In the genomic region with DNA sequence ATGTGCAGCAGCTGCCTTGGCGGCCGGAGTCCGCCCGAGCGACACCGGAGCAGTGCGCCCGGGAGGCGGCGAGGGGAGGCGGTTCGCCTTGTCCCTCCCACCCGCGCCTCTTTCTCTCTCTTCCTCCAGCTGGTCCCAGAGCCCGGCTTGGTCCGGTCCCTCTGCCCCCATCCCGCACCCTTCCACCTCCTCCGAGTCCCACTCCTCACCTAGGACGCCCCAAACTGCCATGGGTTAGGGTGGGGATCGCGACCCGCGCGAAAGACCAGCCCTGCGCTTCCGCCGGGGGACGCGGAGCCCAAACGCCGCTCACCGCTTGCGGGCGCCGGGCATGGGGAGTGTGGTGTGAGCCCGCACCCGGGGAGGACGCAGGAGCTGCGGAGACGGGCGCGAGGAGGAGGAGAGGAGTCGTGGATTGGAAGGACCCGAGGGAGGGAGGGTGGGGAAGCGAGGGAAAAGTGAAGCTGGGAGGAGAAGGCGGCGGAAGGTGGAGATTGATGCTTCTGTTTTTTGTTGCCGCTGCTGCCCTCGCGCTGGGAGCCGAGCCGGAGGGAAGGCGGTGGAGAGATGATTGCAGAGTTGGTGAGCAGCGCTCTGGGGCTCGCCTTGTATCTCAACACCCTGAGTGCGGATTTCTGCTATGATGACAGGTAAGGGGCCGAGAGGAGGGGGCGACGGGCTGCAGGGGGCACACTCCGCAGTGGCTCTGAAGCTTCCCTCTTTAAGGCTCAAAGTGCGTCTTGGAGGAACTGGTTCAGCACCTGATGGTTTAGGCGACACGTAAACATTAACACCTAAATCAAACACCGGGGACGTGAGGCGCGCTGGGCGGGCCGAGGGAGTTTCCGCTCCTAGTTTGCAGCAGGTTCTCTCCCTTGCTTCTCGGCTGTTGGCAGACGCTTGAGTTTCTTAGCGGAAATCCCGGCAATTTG, we compare ENCODE assay signal across 7 cellular contexts. TPM values are rescaled to one million over a fixed set of nuclear protein-coding genes. Genes with fewer than 3 reads are reported as not detected.
DNase-seq lines count a peak whose midpoint lies in the region; ATAC-seq and TF ChIP-seq lines count a peak whose summit lies in the region.

No MANE protein-coding gene starts in this region.

- no peaks in the 10 kb centered on the region for H3K36me3 Mint-ChIP-seq in chondrocyte (ENCODE audit: low read depth)

- TF ChIP-seq RAD21 in liver (IDR thresholded peaks at IDR 0.05) = no peak

- peaks cover 1 to 20% (median 10%) of the 10 kb centered on the region in 4 donors for H3K4me1 ChIP-seq in liver (ENCODE audit: control insufficient read depth in 4 of 4, insufficient read depth in 4 of 4, low read length in 3 of 4)

- no peaks in the 10 kb centered on the region for H3K36me3 ChIP-seq in liver (ENCODE audit: control insufficient read depth in 4 of 4, insufficient read depth in 3 of 4, low read depth in 1 of 4, low read length in 3 of 4)

- peak overlapping the region; percentile 53 to 94 (median 67) for H3K4me3 ChIP-seq in liver (ENCODE audit: low read depth in 1 of 3, low read length in 3 of 3)

- H3K9me3 Mint-ChIP-seq in chondrocyte (ENCODE audit: low read depth) = no peaks in the 10 kb centered on the region

- WGBS in liver = under 1% methylated on average over 74 of the region's 74 CpGs

- peaks cover 8% of the 10 kb centered on the region for H3K4me1 Mint-ChIP-seq in chondrocyte (ENCODE audit: low read depth)

- TF ChIP-seq CTCF in chondrocyte (IDR thresholded peaks at IDR 0.05) (no peak), liver (IDR thresholded peaks at IDR 0.05; ENCODE audit: low read depth, low read length, missing input control) (no peak)

- peak overlapping the region in 1 of 2 donors; percentile 50 for H3K9ac ChIP-seq in liver (ENCODE audit: low read depth in 1 of 2, low read length in 2 of 2)

- H3K4me3 Mint-ChIP-seq in chondrocyte (ENCODE audit: unreplicated experiment) = peak overlapping the region; percentile 100

- peak; percentile 58 for DNase-seq in NCI-H2029 treated with DMSO at 0.1 percent for 48 hours (lab: John Stamatoyannopoulos, UW)
- DNase-seq in chondrocyte (ENCODE audit: low spot score) = peak; percentile 89
- DNase-seq in stimulated activated CD4-positive, alpha-beta T cell treated with anti-CD3 and anti-CD28 coated beads, Interleukin-4, amount 100 ng/mL, for 48 hours (ENCODE audit: low read depth in 2 of 2) = peak; percentile 34 to 41

- peak overlapping the region; percentile 82 to 87 for H3K27ac ChIP-seq in liver (ENCODE audit: low read depth in 1 of 2, low read length in 2 of 2)

- ATAC-seq in GM18858 (IDR thresholded peaks at IDR 0.05; ENCODE audit: unreplicated experiment) (peak; percentile 17), HG02884 (IDR thresholded peaks at IDR 0.05; ENCODE audit: unreplicated experiment) (peak; percentile 33)
- ATAC-seq in activated CD4-positive, CD25-positive, alpha-beta regulatory T cell treated with anti-CD3 and anti-CD28 coated beads, Interleukin-2, amount 50 U/mL, for 24 hours = peak; percentile 44 to 49

- H3K27me3 ChIP-seq in liver (ENCODE audit: control insufficient read depth in 4 of 4, insufficient read depth in 4 of 4, low read length in 3 of 4) = no peaks in the 10 kb centered on the region

- no peaks in the 10 kb centered on the region for H3K9me3 ChIP-seq in liver (ENCODE audit: control insufficient read depth in 4 of 4, low read length in 3 of 4)

- H3K27ac Mint-ChIP-seq in chondrocyte (ENCODE audit: unreplicated experiment) = peak overlapping the region; percentile 71

- peaks cover 18% of the 10 kb centered on the region for H3K27me3 Mint-ChIP-seq in chondrocyte (ENCODE audit: low read depth)

TF ChIP-seq in liver, 16 proteins besides CTCF, POLR2A, EP300 and RAD21:
- TF ChIP-seq FOXA2 (IDR thresholded peaks at IDR 0.05) = no peak
- TF ChIP-seq, protein P1, sequence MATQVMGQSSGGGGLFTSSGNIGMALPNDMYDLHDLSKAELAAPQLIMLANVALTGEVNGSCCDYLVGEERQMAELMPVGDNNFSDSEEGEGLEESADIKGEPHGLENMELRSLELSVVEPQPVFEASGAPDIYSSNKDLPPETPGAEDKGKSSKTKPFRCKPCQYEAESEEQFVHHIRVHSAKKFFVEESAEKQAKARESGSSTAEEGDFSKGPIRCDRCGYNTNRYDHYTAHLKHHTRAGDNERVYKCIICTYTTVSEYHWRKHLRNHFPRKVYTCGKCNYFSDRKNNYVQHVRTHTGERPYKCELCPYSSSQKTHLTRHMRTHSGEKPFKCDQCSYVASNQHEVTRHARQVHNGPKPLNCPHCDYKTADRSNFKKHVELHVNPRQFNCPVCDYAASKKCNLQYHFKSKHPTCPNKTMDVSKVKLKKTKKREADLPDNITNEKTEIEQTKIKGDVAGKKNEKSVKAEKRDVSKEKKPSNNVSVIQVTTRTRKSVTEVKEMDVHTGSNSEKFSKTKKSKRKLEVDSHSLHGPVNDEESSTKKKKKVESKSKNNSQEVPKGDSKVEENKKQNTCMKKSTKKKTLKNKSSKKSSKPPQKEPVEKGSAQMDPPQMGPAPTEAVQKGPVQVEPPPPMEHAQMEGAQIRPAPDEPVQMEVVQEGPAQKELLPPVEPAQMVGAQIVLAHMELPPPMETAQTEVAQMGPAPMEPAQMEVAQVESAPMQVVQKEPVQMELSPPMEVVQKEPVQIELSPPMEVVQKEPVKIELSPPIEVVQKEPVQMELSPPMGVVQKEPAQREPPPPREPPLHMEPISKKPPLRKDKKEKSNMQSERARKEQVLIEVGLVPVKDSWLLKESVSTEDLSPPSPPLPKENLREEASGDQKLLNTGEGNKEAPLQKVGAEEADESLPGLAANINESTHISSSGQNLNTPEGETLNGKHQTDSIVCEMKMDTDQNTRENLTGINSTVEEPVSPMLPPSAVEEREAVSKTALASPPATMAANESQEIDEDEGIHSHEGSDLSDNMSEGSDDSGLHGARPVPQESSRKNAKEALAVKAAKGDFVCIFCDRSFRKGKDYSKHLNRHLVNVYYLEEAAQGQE (IDR thresholded peaks at IDR 0.05) = no peak
- TF ChIP-seq JUND (IDR thresholded peaks at IDR 0.05) = no peak
- TF ChIP-seq, protein P2, sequence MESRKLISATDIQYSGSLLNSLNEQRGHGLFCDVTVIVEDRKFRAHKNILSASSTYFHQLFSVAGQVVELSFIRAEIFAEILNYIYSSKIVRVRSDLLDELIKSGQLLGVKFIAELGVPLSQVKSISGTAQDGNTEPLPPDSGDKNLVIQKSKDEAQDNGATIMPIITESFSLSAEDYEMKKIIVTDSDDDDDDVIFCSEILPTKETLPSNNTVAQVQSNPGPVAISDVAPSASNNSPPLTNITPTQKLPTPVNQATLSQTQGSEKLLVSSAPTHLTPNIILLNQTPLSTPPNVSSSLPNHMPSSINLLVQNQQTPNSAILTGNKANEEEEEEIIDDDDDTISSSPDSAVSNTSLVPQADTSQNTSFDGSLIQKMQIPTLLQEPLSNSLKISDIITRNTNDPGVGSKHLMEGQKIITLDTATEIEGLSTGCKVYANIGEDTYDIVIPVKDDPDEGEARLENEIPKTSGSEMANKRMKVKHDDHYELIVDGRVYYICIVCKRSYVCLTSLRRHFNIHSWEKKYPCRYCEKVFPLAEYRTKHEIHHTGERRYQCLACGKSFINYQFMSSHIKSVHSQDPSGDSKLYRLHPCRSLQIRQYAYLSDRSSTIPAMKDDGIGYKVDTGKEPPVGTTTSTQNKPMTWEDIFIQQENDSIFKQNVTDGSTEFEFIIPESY (IDR thresholded peaks at IDR 0.05) = no peak
- TF ChIP-seq, protein P3, sequence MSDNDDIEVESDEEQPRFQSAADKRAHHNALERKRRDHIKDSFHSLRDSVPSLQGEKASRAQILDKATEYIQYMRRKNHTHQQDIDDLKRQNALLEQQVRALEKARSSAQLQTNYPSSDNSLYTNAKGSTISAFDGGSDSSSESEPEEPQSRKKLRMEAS (IDR thresholded peaks at IDR 0.05) = no peak
- no peak for TF ChIP-seq NR2F2 (IDR thresholded peaks at IDR 0.05)
- no peak for TF ChIP-seq RXRA (IDR thresholded peaks at IDR 0.05)
- TF ChIP-seq HNF4A (conservative IDR thresholded peaks at IDR 0.05) = no peak
- TF ChIP-seq YY1 (IDR thresholded peaks at IDR 0.05) = no peak
- no peak for TF ChIP-seq FOXA1 (IDR thresholded peaks at IDR 0.05)
- no peak for TF ChIP-seq HNF4G (IDR thresholded peaks at IDR 0.05)
- TF ChIP-seq TAF1 (conservative IDR thresholded peaks at IDR 0.05) = no peak
- TF ChIP-seq GABPA (IDR thresholded peaks at IDR 0.05 in 1 of 2, conservative IDR thresholded peaks at IDR 0.05 in 1 of 2) = no peak
- TF ChIP-seq, protein P4, sequence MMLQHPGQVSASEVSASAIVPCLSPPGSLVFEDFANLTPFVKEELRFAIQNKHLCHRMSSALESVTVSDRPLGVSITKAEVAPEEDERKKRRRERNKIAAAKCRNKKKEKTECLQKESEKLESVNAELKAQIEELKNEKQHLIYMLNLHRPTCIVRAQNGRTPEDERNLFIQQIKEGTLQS (IDR thresholded peaks at IDR 0.05) = no peak
- TF ChIP-seq EGR1 (IDR thresholded peaks at IDR 0.05; ENCODE audit: low read depth in 2 of 2) = no peak
- TF ChIP-seq SP1 (IDR thresholded peaks at IDR 0.05) = no peak

RNA-seq across cellular contexts. Expression of gene TMTC2, which starts 0.6 kb away (rescaled TPM):
- total RNA-seq in chondrocyte (1.4 to 8.9 TPM (median 1.9 TPM) in 3 replicates), liver (1 to 10 TPM in 1 of 2 donors, under 1 TPM in 1; 0.61 to 3.0 TPM)
- polyA plus RNA-seq in liver = under 1 TPM; 0.36 to 0.61 TPM

Comparison
In these comparisons a context has a peak if more than half of its experiments do, and no peak if none do; other contexts are left out.
1. Peak in every context shown above with its lines: DNase-seq, ATAC-seq, H3K4me3 ChIP-seq and H3K27ac ChIP-seq.
2. DNase-seq: peak in every context shown above with its lines; median percentile 89 in chondrocyte; 58 in NCI-H2029 treated with DMSO at 0.1 percent for 48 hours; 38 in stimulated activated CD4-positive, alpha-beta T cell treated with anti-CD3 and anti-CD28 coated beads, Interleukin-4, amount 100 ng/mL, for 48 hours.